In the genomic region with DNA sequence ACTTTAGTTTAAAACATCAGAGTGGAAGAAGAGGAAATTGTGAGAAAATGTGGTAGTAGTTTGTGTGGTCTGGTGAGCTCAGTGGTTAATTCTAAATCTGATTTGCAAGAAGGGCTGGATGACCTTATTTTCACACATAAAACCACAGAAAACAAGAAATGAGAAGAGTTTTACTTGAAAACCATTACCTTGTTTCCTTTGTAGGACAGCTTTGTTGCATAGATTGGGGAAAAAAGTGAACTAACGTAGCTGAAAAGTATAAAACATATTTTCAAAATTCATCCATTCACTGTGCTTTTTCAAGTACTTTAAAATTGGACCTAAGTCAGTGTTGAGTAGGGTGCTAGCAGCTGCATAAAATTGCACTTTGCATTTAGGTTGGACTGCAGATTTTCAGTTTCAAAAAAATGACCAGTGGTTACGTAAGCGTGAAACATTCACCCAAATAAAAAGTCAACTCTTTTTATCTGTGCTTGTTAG, we compare ENCODE assay signal across 8 cellular contexts.
A peak's percentile ranks its signal among the peaks of the same experiment; 100 is the strongest.
DNase-seq lines count a peak whose midpoint lies in the region; ATAC-seq and TF ChIP-seq lines count a peak whose summit lies in the region.

No MANE protein-coding gene starts in this region.

- H3K79me2 ChIP-seq in osteoblast (ENCODE audit: insufficient read depth, low read length) = no peaks in the 10 kb centered on the region

- no peak overlapping the region for H3K4me2 ChIP-seq in osteoblast (ENCODE audit: insufficient read depth, low read length)

- H3K4me1 Mint-ChIP-seq in activated naive CD8-positive, alpha-beta T cell treated with anti-CD3 and anti-CD28 coated beads, Interleukin-2, amount 10 ng/mL, durations not matched to agents 7 days and 5 days = peaks cover 27% of the 10 kb centered on the region
- peaks cover 26% of the 10 kb centered on the region for H3K4me1 Mint-ChIP-seq in activated naive CD4-positive, alpha-beta T cell treated with anti-CD3 and anti-CD28 coated beads, Interleukin-2, amount 10 ng/mL, durations not matched to agents 7 days and 5 days

- POLR2A ChIA-PET in GM10248 (lab: Yijun Ruan, JAX) = interaction anchor here (0.6 kb wide), 1 partner anchor 259 kb away, joined by 3 read pairs; a partner anchor contains a TSS
- POLR2A ChIA-PET in activated naive CD8-positive, alpha-beta T cell treated with anti-CD3 and anti-CD28 coated beads, Interleukin-2, amount 10 ng/mL, durations not matched to agents 7 days and 5 days (lab: Charles Lee) = interaction anchor here (0.8 to 2.0 kb wide), 5 partner anchors 109 to 502 kb away, joined by 3 to 9 read pairs (median 5); a partner anchor contains a TSS

- H3K9me3 ChIP-seq in osteoblast (ENCODE audit: low read depth, low read length) = no peaks in the 10 kb centered on the region

- peak overlapping the region; percentile 29 for H3K4me3 Mint-ChIP-seq in activated naive CD8-positive, alpha-beta T cell treated with anti-CD3 and anti-CD28 coated beads, Interleukin-2, amount 10 ng/mL, durations not matched to agents 7 days and 5 days
- no peak overlapping the region for H3K4me3 Mint-ChIP-seq in activated naive CD4-positive, alpha-beta T cell treated with anti-CD3 and anti-CD28 coated beads, Interleukin-2, amount 10 ng/mL, durations not matched to agents 7 days and 5 days

- H3K4me1 ChIP-seq in osteoblast (ENCODE audit: insufficient read depth, low read length) = peaks cover 6% of the 10 kb centered on the region

- H3K9me3 Mint-ChIP-seq in activated naive CD8-positive, alpha-beta T cell treated with anti-CD3 and anti-CD28 coated beads, Interleukin-2, amount 10 ng/mL, durations not matched to agents 7 days and 5 days = no peaks in the 10 kb centered on the region
- H3K9me3 Mint-ChIP-seq in activated naive CD4-positive, alpha-beta T cell treated with anti-CD3 and anti-CD28 coated beads, Interleukin-2, amount 10 ng/mL, durations not matched to agents 7 days and 5 days = no peaks in the 10 kb centered on the region

- CTCF ChIA-PET in GM10248 (lab: Yijun Ruan, JAX) = interaction anchor here (0.8 to 1.5 kb wide), 4 partner anchors 13 to 114 kb away, joined by 3 read pairs; no protein-coding TSS in a partner anchor
- CTCF ChIA-PET in activated naive CD4-positive, alpha-beta T cell treated with anti-CD3 and anti-CD28 coated beads, Interleukin-2, amount 10 ng/mL, durations not matched to agents 7 days and 5 days (lab: Charles Lee) = interaction anchor here (1.4 kb wide), 1 partner anchor 18 kb away, joined by 3 read pairs; no protein-coding TSS in a partner anchor

- no peak overlapping the region for H3K27ac ChIP-seq in osteoblast (ENCODE audit: low read depth, low read length)

- no peaks in the 10 kb centered on the region for H3K27me3 ChIP-seq in osteoblast (ENCODE audit: insufficient read depth, low read length)

- H3K27me3 Mint-ChIP-seq in activated naive CD8-positive, alpha-beta T cell treated with anti-CD3 and anti-CD28 coated beads, Interleukin-2, amount 10 ng/mL, durations not matched to agents 7 days and 5 days = no peaks in the 10 kb centered on the region
- H3K27me3 Mint-ChIP-seq in activated naive CD4-positive, alpha-beta T cell treated with anti-CD3 and anti-CD28 coated beads, Interleukin-2, amount 10 ng/mL, durations not matched to agents 7 days and 5 days = no peaks in the 10 kb centered on the region

- peaks cover 14% of the 10 kb centered on the region for H3K36me3 Mint-ChIP-seq in activated naive CD8-positive, alpha-beta T cell treated with anti-CD3 and anti-CD28 coated beads, Interleukin-2, amount 10 ng/mL, durations not matched to agents 7 days and 5 days
- H3K36me3 Mint-ChIP-seq in activated naive CD4-positive, alpha-beta T cell treated with anti-CD3 and anti-CD28 coated beads, Interleukin-2, amount 10 ng/mL, durations not matched to agents 7 days and 5 days = peaks cover 12% of the 10 kb centered on the region

- H4K20me1 ChIP-seq in osteoblast (ENCODE audit: insufficient read depth, low read length) = no peaks in the 10 kb centered on the region

- peaks cover 7% of the 10 kb centered on the region for H3K36me3 ChIP-seq in osteoblast (ENCODE audit: insufficient read depth, low read length)

- H3K27ac Mint-ChIP-seq in activated naive CD8-positive, alpha-beta T cell treated with anti-CD3 and anti-CD28 coated beads, Interleukin-2, amount 10 ng/mL, durations not matched to agents 7 days and 5 days = peak overlapping the region; percentile 23
- H3K27ac Mint-ChIP-seq in activated naive CD4-positive, alpha-beta T cell treated with anti-CD3 and anti-CD28 coated beads, Interleukin-2, amount 10 ng/mL, durations not matched to agents 7 days and 5 days = no peak overlapping the region

- no peak overlapping the region for H2AFZ ChIP-seq in osteoblast (ENCODE audit: low read length)

- H3K4me3 ChIP-seq in osteoblast (ENCODE audit: insufficient read depth, low read length) = no peak overlapping the region

- TF ChIP-seq CTCF in GM10248 (IDR thresholded peaks at IDR 0.05; ENCODE audit: control extremely low read depth, extremely low read depth, low read depth, missing control alignments) = no peak
- TF ChIP-seq CTCF in osteoblast (IDR thresholded peaks at IDR 0.05; ENCODE audit: extremely low read depth, low read depth, low read length) = no peak

- ATAC-seq in GM19438 (IDR thresholded peaks at IDR 0.05; ENCODE audit: low read depth, unreplicated experiment) (peak; percentile 88), HG03135 (IDR thresholded peaks at IDR 0.05; ENCODE audit: unreplicated experiment) (peak; percentile 92)
- peak; percentile 67 for ATAC-seq in activated naive CD8-positive, alpha-beta T cell treated with anti-CD3 and anti-CD28 coated beads, Interleukin-2, amount 10 ng/mL, durations not matched to agents 7 days and 5 days (ENCODE audit: low read depth)

- DNase-seq in GM10248 (ENCODE audit: extremely low spot score) (peak; percentile 55), osteoblast (ENCODE audit: insufficient read length, low spot score, missing footprints) (no peak), C1 segment of cervical spinal cord (lab: John Stamatoyannopoulos, UW) (no peak), HuH-7 (ENCODE audit: low spot score) (no peak)
- no peak for DNase-seq in activated naive CD8-positive, alpha-beta T cell treated with anti-CD3 and anti-CD28 coated beads, Interleukin-2, amount 10 ng/mL, durations not matched to agents 7 days and 5 days
- DNase-seq in activated naive CD4-positive, alpha-beta T cell treated with anti-CD3 and anti-CD28 coated beads, Interleukin-2, amount 10 ng/mL, durations not matched to agents 7 days and 5 days = no peak
